In genomic region chrX:131821945-131822622, GRCh38 we compare ENCODE assay signal across 10 cellular contexts.
DNase-seq lines count a peak whose midpoint lies in the region; ATAC-seq and TF ChIP-seq lines count a peak whose summit lies in the region.
"Had no signal": no experiment of that assay in that cellular context is flagged by ENCODE, and none has a peak within 500 bp of the region (broad histone marks: within the 10 kb centered on the region; RNA-seq: fewer than 3 reads in every experiment).

No MANE protein-coding gene starts in this region.

- TF ChIP-seq POLR2A in esophagus muscularis mucosa (IDR thresholded peaks at IDR 0.05; ENCODE audit: low read depth), result no peak

- peak overlapping the region in 2 of 4 donors; percentile 76 to 81 for H3K27ac ChIP-seq in esophagus muscularis mucosa (replicated peaks in 1 of 4)

- intact Hi-C loops in esophagus muscularis mucosa (cut with DNase I), result no loop called here

- peak overlapping the region in 2 of 4 donors; percentile 52 to 64 for H3K4me3 ChIP-seq in esophagus muscularis mucosa

- DNase-seq in activated gamma-delta T cell treated with Interleukin-2 at 50 U/mL for 16 hours (peak; percentile 79), activated gamma-delta T cell (lab: John Stamatoyannopoulos, UW) (no peak), NCI-H748 treated with DMSO at 0.1 percent for 48 hours (lab: John Stamatoyannopoulos, UW) (peak; percentile 53), esophagus muscularis mucosa (ENCODE audit: extremely low spot score) (no peak), NCI-H510A treated with DMSO at 0.1 percent for 48 hours (lab: John Stamatoyannopoulos, UW) (no peak)
- peak; percentile 49 for DNase-seq in stimulated activated CD8-positive, alpha-beta memory T cell treated with anti-CD3 and anti-CD28 coated beads, Interleukin-4, amount 100 ng/mL, for 24 hours (ENCODE audit: low read depth)
- DNase-seq in stimulated activated CD4-positive, alpha-beta T cell treated with anti-CD3 and anti-CD28 coated beads, Interleukin-4, amount 100 ng/mL, for 4 hours, result no peak
- DNase-seq: DND-41 had no signal

- ATAC-seq in GM21423 (IDR thresholded peaks at IDR 0.05; ENCODE audit: unreplicated experiment), result no peak
- ATAC-seq: naive thymus-derived CD8-positive, alpha-beta T cell had no signal

- H3K9me3 ChIP-seq in esophagus muscularis mucosa, result no peaks in the 10 kb centered on the region

- H3K27me3 ChIP-seq in esophagus muscularis mucosa, result no peaks in the 10 kb centered on the region

- no peaks in the 10 kb centered on the region for H3K36me3 ChIP-seq in esophagus muscularis mucosa

- 61% methylated on average over 19 of the region's 22 CpGs for WGBS in esophagus muscularis mucosa

- H3K4me1 ChIP-seq in esophagus muscularis mucosa, result peaks cover 0 to 12% (median 2%) of the 10 kb centered on the region in 4 donors

- TF ChIP-seq CTCF in esophagus muscularis mucosa (IDR thresholded peaks at IDR 0.05), result peak in 2 of 3 experiments; percentile 34 to 55

- no peak for TF ChIP-seq EP300 in esophagus muscularis mucosa (IDR thresholded peaks at IDR 0.05)

Comparison
In these comparisons a context has a peak if more than half of its experiments do, and no peak if none do; other contexts are left out.
1. DNase-seq: peak in activated gamma-delta T cell treated with Interleukin-2 at 50 U/mL for 16 hours (single experiment), NCI-H748 treated with DMSO at 0.1 percent for 48 hours (single experiment) and stimulated activated CD8-positive, alpha-beta memory T cell treated with anti-CD3 and anti-CD28 coated beads, Interleukin-4, amount 100 ng/mL, for 24 hours (single experiment); none in activated gamma-delta T cell (single experiment), esophagus muscularis mucosa (single experiment), NCI-H510A treated with DMSO at 0.1 percent for 48 hours (single experiment) and stimulated activated CD4-positive, alpha-beta T cell treated with anti-CD3 and anti-CD28 coated beads, Interleukin-4, amount 100 ng/mL, for 4 hours (0 of 2).